Comparison of ENCODE assay signal across 23 cellular contexts in the genomic region with DNA sequence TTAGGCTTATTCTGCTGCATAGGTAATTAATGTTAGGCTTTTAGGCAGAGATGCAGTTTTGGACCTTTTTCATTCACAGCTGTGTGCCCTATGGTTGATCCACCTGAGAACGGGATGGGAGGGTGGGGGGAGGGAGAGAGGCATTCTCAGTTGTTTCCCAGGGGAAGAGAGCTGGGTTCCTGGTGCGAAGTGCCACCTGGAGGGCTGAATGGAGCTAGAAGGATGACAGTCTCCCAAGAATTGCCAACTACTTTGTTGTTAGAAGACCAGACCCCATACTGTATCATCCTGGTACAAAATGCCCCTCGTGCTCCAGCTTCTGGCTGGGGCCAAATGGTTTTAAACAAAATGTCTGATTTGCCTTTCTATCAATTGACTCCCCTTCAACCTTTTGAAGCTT.
DNase-seq lines count a peak whose midpoint lies in the region; ATAC-seq, FAIRE-seq and TF ChIP-seq lines count a peak whose summit lies in the region.
"Had no signal": no experiment of that assay in that cellular context is flagged by ENCODE, and none has a peak within 500 bp of the region (broad histone marks: within the 10 kb centered on the region; RNA-seq: fewer than 3 reads in every experiment).

No MANE protein-coding gene starts in this region.

- H3K4me1 ChIP-seq in H1 (replicated peaks in 1 of 4; ENCODE audit: control insufficient read depth in 3 of 4, insufficient read depth in 4 of 4, low read length in 3 of 4) (no peaks in the 10 kb centered on the region), adrenal gland (replicated peaks in 1 of 2) (no peaks in the 10 kb centered on the region)
- H3K4me1 ChIP-seq in naive thymus-derived CD4-positive, alpha-beta T cell (ENCODE audit: control insufficient read depth in 2 of 2, insufficient read depth in 2 of 2, low read length in 2 of 2) = no peaks in the 10 kb centered on the region
- H3K4me1 ChIP-seq: BLaER1 treated with 17β-estradiol and CSF1 and Interleukin-3, amounts not matched to agents 10 nM and 100 nM had no signal

- no peaks in the 10 kb centered on the region for H3K27me3 ChIP-seq in H7 (ENCODE audit: control insufficient read depth, insufficient read depth, low read length)
- no peaks in the 10 kb centered on the region for H3K27me3 ChIP-seq in H1 (replicated peaks in 1 of 4; ENCODE audit: control insufficient read depth in 3 of 4, extremely low read depth in 1 of 4, insufficient read depth in 3 of 4, low read length in 3 of 4)
- no peaks in the 10 kb centered on the region for H3K27me3 ChIP-seq in naive thymus-derived CD4-positive, alpha-beta T cell (ENCODE audit: control insufficient read depth in 2 of 2, insufficient read depth in 2 of 2, low read length in 2 of 2)
- H3K27me3 ChIP-seq in adrenal gland = no peaks in the 10 kb centered on the region
- H3K27me3 ChIP-seq: BLaER1 treated with 17β-estradiol and CSF1 and Interleukin-3, amounts not matched to agents 10 nM and 100 nM had no signal

- no peaks in the 10 kb centered on the region for H3K79me2 ChIP-seq in H1 (ENCODE audit: control insufficient read depth in 1 of 2, insufficient read depth in 2 of 2, low read length in 2 of 2)

- H3K27me3 Mint-ChIP-seq in activated CD4-positive, alpha-beta T cell treated with anti-CD3 and anti-CD28 coated beads for 36 hours = peaks cover 24% of the 10 kb centered on the region
- peaks cover 23 to 46% (median 28%) of the 10 kb centered on the region in 5 donors for H3K27me3 Mint-ChIP-seq in naive thymus-derived CD4-positive, alpha-beta T cell

- H3K56ac ChIP-seq in H1 (replicated peaks; ENCODE audit: insufficient read length, low read depth, low read length) = no peak overlapping the region

- no peak overlapping the region for H4K5ac ChIP-seq in H1 (ENCODE audit: insufficient read length, low read depth, low read length)

- no peaks in the 10 kb centered on the region for H3K4me1 Mint-ChIP-seq in activated CD4-positive, alpha-beta T cell treated with anti-CD3 and anti-CD28 coated beads for 36 hours
- H3K4me1 Mint-ChIP-seq in naive thymus-derived CD4-positive, alpha-beta T cell = no peaks in the 10 kb centered on the region
- H3K4me1 Mint-ChIP-seq: CD8-positive, alpha-beta memory T cell; T-cell had no signal

- intact Hi-C loops in activated CD4-positive, alpha-beta T cell treated with anti-CD3 and anti-CD28 coated beads for 36 hours (cut with DNase I, micrococcal nuclease) = loop anchor here in 1 of 2 experiments (2.0 kb wide), 1 partner anchor 73 kb away; no protein-coding TSS in a partner anchor
- intact Hi-C loops in naive thymus-derived CD4-positive, alpha-beta T cell (cut with micrococcal nuclease) = no loop called here
- intact Hi-C loops in adrenal gland (cut with DNase I) = no loop called here

- no peak overlapping the region for H2AK5ac ChIP-seq in H1 (ENCODE audit: low read depth, low read length)

- no peak overlapping the region for H2BK15ac ChIP-seq in H1 (ENCODE audit: low read length)

- H2BK5ac ChIP-seq in H1 (ENCODE audit: low read depth, low read length) = no peak overlapping the region

- no peaks in the 10 kb centered on the region for H3K36me3 ChIP-seq in H7 (replicated peaks; ENCODE audit: control insufficient read depth, insufficient read depth, low read length)
- no peaks in the 10 kb centered on the region for H3K36me3 ChIP-seq in H1 (ENCODE audit: control insufficient read depth in 2 of 4, insufficient read depth in 4 of 4, low read length in 3 of 4)
- H3K36me3 ChIP-seq in naive thymus-derived CD4-positive, alpha-beta T cell (ENCODE audit: control insufficient read depth in 2 of 3, insufficient read depth in 3 of 3, low read length in 3 of 3) = no peaks in the 10 kb centered on the region
- no peaks in the 10 kb centered on the region for H3K36me3 ChIP-seq in adrenal gland (replicated peaks in 1 of 2)

- H4K8ac ChIP-seq in H1 (ENCODE audit: extremely low read depth, insufficient read depth, low read length) = no peak overlapping the region

- peak; percentile 23 to 49; a peak in 3 of 4 replicates for TF ChIP-seq RAD21 in H1 (IDR thresholded peaks at IDR 0.05 in 1 of 2, conservative IDR thresholded peaks at IDR 0.05 in 1 of 2; ENCODE audit: low read depth in 2 of 2, low read length in 2 of 2)

- CTCF ChIA-PET in H1 (lab: Charles Lee; ENCODE audit: partially characterized antibody) = interaction anchor here (0.6 to 1.8 kb wide), 15 partner anchors 9 to 244 kb away, joined by 3 to 6 read pairs (median 3); no protein-coding TSS in a partner anchor
- CTCF ChIA-PET in activated CD4-positive, alpha-beta T cell treated with anti-CD3 and anti-CD28 coated beads for 36 hours (lab: Charles Lee) = interaction anchor here (1.5 kb wide), 1 partner anchor 199 kb away, joined by 3 read pairs; no protein-coding TSS in a partner anchor
- CTCF ChIA-PET in naive thymus-derived CD4-positive, alpha-beta T cell (lab: Charles Lee) = no interaction called here

- H3K14ac ChIP-seq in H1 (ENCODE audit: insufficient read length) = no peak overlapping the region

- H2BK120ac ChIP-seq in H1 (replicated peaks; ENCODE audit: low read depth, low read length) = no peak overlapping the region

- H4K20me1 ChIP-seq in H1 (replicated peaks in 1 of 2; ENCODE audit: control insufficient read depth in 1 of 2, insufficient read depth in 2 of 2, low read length in 2 of 2) = no peaks in the 10 kb centered on the region
- H4K20me1 ChIP-seq: BLaER1 treated with 17β-estradiol and CSF1 and Interleukin-3, amounts not matched to agents 10 nM and 100 nM had no signal

- POLR2A ChIA-PET in H1 (lab: Charles Lee; ENCODE audit: partially characterized antibody) = no interaction called here
- POLR2A ChIA-PET in activated CD4-positive, alpha-beta T cell treated with anti-CD3 and anti-CD28 coated beads for 36 hours (lab: Charles Lee) = interaction anchor here (0.6 kb wide), 1 partner anchor 178 kb away, joined by 3 read pairs; no protein-coding TSS in a partner anchor
- POLR2A ChIA-PET in naive thymus-derived CD4-positive, alpha-beta T cell (lab: Charles Lee) = no interaction called here

- H3K23me2 ChIP-seq in H1 (ENCODE audit: low read depth, low read length) = no peaks in the 10 kb centered on the region

- H3K9me3 ChIP-seq in H1 (ENCODE audit: insufficient read depth in 2 of 2, low read depth in 1 of 2, low read length in 1 of 2) (no peaks in the 10 kb centered on the region), adrenal gland (replicated peaks in 1 of 3) (no peaks in the 10 kb centered on the region)
- H3K9me3 ChIP-seq in naive thymus-derived CD4-positive, alpha-beta T cell (ENCODE audit: control insufficient read depth in 2 of 3, low read length in 3 of 3) = no peaks in the 10 kb centered on the region
- H3K9me3 ChIP-seq: BLaER1 treated with 17β-estradiol and CSF1 and Interleukin-3, amounts not matched to agents 10 nM and 100 nM had no signal

- H2AFZ ChIP-seq in H1 (ENCODE audit: low read length) = no peak overlapping the region

- no peaks in the 10 kb centered on the region for H3K9me3 Mint-ChIP-seq in activated CD4-positive, alpha-beta T cell treated with anti-CD3 and anti-CD28 coated beads for 36 hours (ENCODE audit: low read depth)
- H3K9me3 Mint-ChIP-seq in naive thymus-derived CD4-positive, alpha-beta T cell = no peaks in the 10 kb centered on the region
- H3K9me3 Mint-ChIP-seq: CD8-positive, alpha-beta memory T cell; HFFc6; T-cell had no signal

- DNase-seq in NCI-H1436 (lab: John Stamatoyannopoulos, UW) (peak; percentile 47), NCI-H1436 treated with DMSO at 0.1 percent for 48 hours (lab: John Stamatoyannopoulos, UW) (no peak), H7 (peak; percentile 24), NCI-H2227 treated with DMSO at 0.1 percent for 48 hours (lab: John Stamatoyannopoulos, UW) (peak; percentile 90), H1 (ENCODE audit: low read depth in 1 of 2, low spot score in 2 of 2) (no peak), adrenal gland (no peak)
- DNase-seq in activated CD4-positive, alpha-beta T cell treated with anti-CD3 and anti-CD28 coated beads for 36 hours = no peak
- no peak for DNase-seq in naive thymus-derived CD4-positive, alpha-beta T cell
- DNase-seq: CD8-positive, alpha-beta memory T cell; DND-41; GDM1; HFFc6; NCI-H1048; NCI-H1694 treated with DMSO at 0.1 percent for 48 hours; NCI-H526 treated with DMSO at 0.1 percent for 48 hours; T-cell had no signal

- no peaks in the 10 kb centered on the region for H3K36me3 Mint-ChIP-seq in activated CD4-positive, alpha-beta T cell treated with anti-CD3 and anti-CD28 coated beads for 36 hours (ENCODE audit: low read depth)
- no peaks in the 10 kb centered on the region for H3K36me3 Mint-ChIP-seq in naive thymus-derived CD4-positive, alpha-beta T cell
- H3K36me3 Mint-ChIP-seq: CD8-positive, alpha-beta memory T cell; T-cell had no signal

- no peak for TF ChIP-seq CTCF in H1 (IDR thresholded peaks at IDR 0.05; ENCODE audit: control extremely low read depth in 1 of 3, insufficient read depth in 1 of 3, low read depth in 1 of 3, low read length in 3 of 3)
- TF ChIP-seq CTCF in adrenal gland (IDR thresholded peaks at IDR 0.05) = no peak

- no peak overlapping the region for H3K4ac ChIP-seq in H1 (replicated peaks; ENCODE audit: insufficient read length, low read depth, low read length)

- no peak overlapping the region for H3K4me3 Mint-ChIP-seq in activated CD4-positive, alpha-beta T cell treated with anti-CD3 and anti-CD28 coated beads for 36 hours
- no peak overlapping the region for H3K4me3 Mint-ChIP-seq in naive thymus-derived CD4-positive, alpha-beta T cell
- H3K4me3 Mint-ChIP-seq: CD8-positive, alpha-beta memory T cell; HFFc6; T-cell had no signal

- no peak overlapping the region for H3K23ac ChIP-seq in H1 (ENCODE audit: insufficient read length)

- H3K4me3 ChIP-seq in H7 (ENCODE audit: insufficient read depth, low read depth, low read length) (no peak overlapping the region), H1 (ENCODE audit: extremely low read depth in 1 of 4, insufficient read depth in 2 of 4, low read depth in 3 of 4, low read length in 4 of 4) (no peak overlapping the region), adrenal gland (no peak overlapping the region)
- no peak overlapping the region for H3K4me3 ChIP-seq in naive thymus-derived CD4-positive, alpha-beta T cell (ENCODE audit: low read length)
- H3K4me3 ChIP-seq: BLaER1 treated with 17β-estradiol and CSF1 and Interleukin-3, amounts not matched to agents 10 nM and 100 nM; GM12878 had no signal

- H2BK20ac ChIP-seq in H1 (ENCODE audit: low read length) = no peak overlapping the region

- 42% methylated on average over 3 of the region's 3 CpGs; no CpG with 5 or more reads in 1 of the 2 experiments for WGBS in H1 (ENCODE audit: extremely low coverage in 1 of 2, insufficient coverage in 1 of 2, insufficient read length in 1 of 2, insufficient replicate concordance in 2 of 2, low coverage in 1 of 2, low lambda C conversion rate in 2 of 2, missing lambda C conversion rate in 1 of 2), 2 experiments
- 64 to 70% (median 67%) methylated on average over 3 of the region's 3 CpGs for WGBS in adrenal gland, 4 donors

- no peak overlapping the region for H3K9ac ChIP-seq in H1 (replicated peaks in 1 of 4; ENCODE audit: extremely low read depth in 1 of 4, low read depth in 3 of 4, low read length in 3 of 4)
- H3K9ac ChIP-seq: BLaER1 treated with 17β-estradiol and CSF1 and Interleukin-3, amounts not matched to agents 10 nM and 100 nM; KMS-11 had no signal

- TF ChIP-seq POLR2A in H1 (IDR thresholded peaks at IDR 0.05; ENCODE audit: control extremely low read depth in 1 of 2, low read depth in 2 of 2, low read length in 2 of 2) (no peak), adrenal gland (IDR thresholded peaks at IDR 0.05) (no peak)

- H3K4me2 ChIP-seq in H1 (ENCODE audit: insufficient read depth in 1 of 2, low read depth in 2 of 2, low read length in 2 of 2) = no peak overlapping the region; a peak in 1 of 4 replicates
- H3K4me2 ChIP-seq: BLaER1 treated with 17β-estradiol and CSF1 and Interleukin-3, amounts not matched to agents 10 nM and 100 nM; KMS-11 had no signal

- no peak overlapping the region for H4K91ac ChIP-seq in H1 (replicated peaks; ENCODE audit: insufficient read length, low read length)

- no peak for TF ChIP-seq EP300 in H1 (IDR thresholded peaks at IDR 0.05; ENCODE audit: borderline replicate concordance in 1 of 2, low read depth in 2 of 2, low read length in 2 of 2)

- no peak overlapping the region for H3K18ac ChIP-seq in H1 (ENCODE audit: extremely low read depth, low read length)

- H3K79me1 ChIP-seq in H1 (ENCODE audit: low read depth, low read length) = no peaks in the 10 kb centered on the region

- H3K27ac Mint-ChIP-seq in activated CD4-positive, alpha-beta T cell treated with anti-CD3 and anti-CD28 coated beads for 36 hours = no peak overlapping the region
- no peak overlapping the region for H3K27ac Mint-ChIP-seq in naive thymus-derived CD4-positive, alpha-beta T cell
- H3K27ac Mint-ChIP-seq: CD8-positive, alpha-beta memory T cell; HFFc6; T-cell had no signal

- H3K27ac ChIP-seq in H1 (ENCODE audit: low read depth, low read length) (no peak overlapping the region), adrenal gland (no peak overlapping the region)
- H3K27ac ChIP-seq in naive thymus-derived CD4-positive, alpha-beta T cell (ENCODE audit: low read depth, low read length) = no peak overlapping the region
- H3K27ac ChIP-seq: BLaER1 treated with 17β-estradiol and CSF1 and Interleukin-3, amounts not matched to agents 10 nM and 100 nM; KMS-11 had no signal

- ATAC-seq in activated CD4-positive, alpha-beta T cell treated with anti-CD3 and anti-CD28 coated beads for 36 hours = no peak
- no peak for ATAC-seq in naive thymus-derived CD4-positive, alpha-beta T cell
- ATAC-seq: GM12878, Panc1, Right ventricle myocardium inferior, T-cell had no signal

- no peak for FAIRE-seq in H1 (lab: Jason Lieb, UNC)
- FAIRE-seq: D721Med, GM12878, GM18507 had no signal

- H2BK12ac ChIP-seq in H1 (ENCODE audit: low read depth, low read length) = no peak overlapping the region

Comparison
In these comparisons a context has a peak if more than half of its experiments do, and no peak if none do; other contexts are left out.
1. DNase-seq: peak in NCI-H1436 (single experiment), H7 (single experiment) and NCI-H2227 treated with DMSO at 0.1 percent for 48 hours (single experiment); none in NCI-H1436 treated with DMSO at 0.1 percent for 48 hours (single experiment), H1 (0 of 2), activated CD4-positive, alpha-beta T cell treated with anti-CD3 and anti-CD28 coated beads for 36 hours (single experiment), naive thymus-derived CD4-positive, alpha-beta T cell (0 of 9) and adrenal gland (0 of 7).